In genomic region chr1:109099871-109100757, GRCh38 we compare ENCODE assay signal across 1 cellular context.
TF ChIP-seq lines count a peak whose summit lies in the region.

No MANE protein-coding gene starts in this region.

TF ChIP-seq in HepG2, 621 proteins besides CTCF, POLR2A, EP300 and RAD21 (continued from another document and continues in another):
- TF ChIP-seq FOXO4 (CRISPR knock-in tag; conservative IDR thresholded peaks at IDR 0.05) (0 out of 2 replicates have a peak, but pooled peaks have one; percentile 88), STAT6 (CRISPR knock-in tag; IDR thresholded peaks at IDR 0.05; ENCODE audit: borderline replicate concordance) (peak; percentile 28; the same call in 1 of the 2 replicates), BCL6 (CRISPR knock-in tag; IDR thresholded peaks at IDR 0.05) (peak; percentile 10; the same call in 1 of the 2 replicates), GTF3A (CRISPR knock-in tag; conservative IDR thresholded peaks at IDR 0.05) (0 out of 2 replicates have a peak, but pooled peaks have one; percentile 30), ZKSCAN8 (CRISPR knock-in tag; IDR thresholded peaks at IDR 0.05; ENCODE audit: borderline replicate concordance) (peak; percentile 47; the same call in 1 of the 2 replicates), ETS1 (CRISPR knock-in tag; IDR thresholded peaks at IDR 0.05) (no peak; the same call in 1 of the 2 replicates), GPN1 (CRISPR knock-in tag; IDR thresholded peaks at IDR 0.05; ENCODE audit: borderline replicate concordance) (peak; percentile 70), SP140L (CRISPR knock-in tag; IDR thresholded peaks at IDR 0.05; ENCODE audit: borderline replicate concordance) (0 out of 2 replicates have a peak, but pooled peaks have one; percentile 32), ZNF7 (CRISPR knock-in tag; IDR thresholded peaks at IDR 0.05) (no peak), MBD4 (IDR thresholded peaks at IDR 0.05; ENCODE audit: borderline replicate concordance, low read length) (no peak), MEF2D (CRISPR knock-in tag; IDR thresholded peaks at IDR 0.05) (peak; percentile 91), ELF1 (CRISPR knock-in tag; IDR thresholded peaks at IDR 0.05) (peak; percentile 95), ZMAT5 (CRISPR knock-in tag; IDR thresholded peaks at IDR 0.05; ENCODE audit: borderline replicate concordance, low read depth) (no peak), HNRNPK (IDR thresholded peaks at IDR 0.05; ENCODE audit: low read depth, low read length, poor library complexity, severe bottlenecking) (peak; percentile 79), MBNL3 (CRISPR knock-in tag; conservative IDR thresholded peaks at IDR 0.05) (no peak), ZNF207 (IDR thresholded peaks at IDR 0.05; ENCODE audit: borderline replicate concordance) (no peak), ZBTB40 (IDR thresholded peaks at IDR 0.05) (no peak), ZBTB40 (CRISPR knock-in tag; IDR thresholded peaks at IDR 0.05) (peak; percentile 92), ZNF556 (CRISPR knock-in tag; IDR thresholded peaks at IDR 0.05; ENCODE audit: borderline replicate concordance) (peak; percentile 98), ZNF768 (CRISPR knock-in tag; IDR thresholded peaks at IDR 0.05) (peak; percentile 80), ZBTB39 (CRISPR knock-in tag; IDR thresholded peaks at IDR 0.05) (no peak; the same call in 1 of the 2 replicates), DZIP1 (CRISPR knock-in tag; IDR thresholded peaks at IDR 0.05) (peak; percentile 98), NFYB (CRISPR knock-in tag; IDR thresholded peaks at IDR 0.05) (peak; percentile 35), HMG20A (CRISPR knock-in tag; IDR thresholded peaks at IDR 0.05; ENCODE audit: borderline replicate concordance) (no peak; the same call in 1 of the 2 replicates), ZNF766 (CRISPR knock-in tag; IDR thresholded peaks at IDR 0.05; ENCODE audit: borderline replicate concordance) (peak; percentile 87; the same call in 1 of the 2 replicates), ZNF230 (CRISPR knock-in tag; IDR thresholded peaks at IDR 0.05) (peak; percentile 97), ZFP62 (CRISPR knock-in tag; IDR thresholded peaks at IDR 0.05) (no peak), HNF1B (CRISPR knock-in tag; IDR thresholded peaks at IDR 0.05) (peak; percentile 88), RBAK (CRISPR knock-in tag; IDR thresholded peaks at IDR 0.05) (no peak), ZBTB26 (CRISPR knock-in tag; IDR thresholded peaks at IDR 0.05; ENCODE audit: borderline replicate concordance) (no peak; the same call in 1 of the 2 replicates)
